1 cellular context compared by ENCODE assay signal in the genomic region with DNA sequence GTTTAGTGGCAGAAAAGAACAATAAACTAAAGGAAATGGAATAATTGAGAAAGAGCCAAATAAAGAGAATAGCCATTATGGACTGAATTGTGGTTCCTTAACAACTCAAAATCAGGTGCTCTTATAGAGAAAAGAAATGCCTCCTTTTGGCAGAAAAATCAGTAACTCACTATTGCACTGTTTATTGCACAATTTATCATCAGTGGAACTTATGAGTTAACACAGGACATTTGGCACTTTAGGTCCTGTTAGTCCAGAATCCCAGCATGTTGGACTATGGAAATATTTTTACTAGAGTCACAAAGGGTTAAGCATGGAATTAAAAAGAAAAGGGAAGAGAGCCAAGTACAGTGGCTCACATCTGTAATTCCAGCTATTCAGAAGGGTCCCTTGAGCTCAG.
TF ChIP-seq lines count a peak whose summit lies in the region.

No MANE protein-coding gene starts in this region.

TF ChIP-seq in GM23338, 12 proteins besides CTCF, POLR2A, EP300 and RAD21 (continued from another document):
- TF ChIP-seq, protein P1, sequence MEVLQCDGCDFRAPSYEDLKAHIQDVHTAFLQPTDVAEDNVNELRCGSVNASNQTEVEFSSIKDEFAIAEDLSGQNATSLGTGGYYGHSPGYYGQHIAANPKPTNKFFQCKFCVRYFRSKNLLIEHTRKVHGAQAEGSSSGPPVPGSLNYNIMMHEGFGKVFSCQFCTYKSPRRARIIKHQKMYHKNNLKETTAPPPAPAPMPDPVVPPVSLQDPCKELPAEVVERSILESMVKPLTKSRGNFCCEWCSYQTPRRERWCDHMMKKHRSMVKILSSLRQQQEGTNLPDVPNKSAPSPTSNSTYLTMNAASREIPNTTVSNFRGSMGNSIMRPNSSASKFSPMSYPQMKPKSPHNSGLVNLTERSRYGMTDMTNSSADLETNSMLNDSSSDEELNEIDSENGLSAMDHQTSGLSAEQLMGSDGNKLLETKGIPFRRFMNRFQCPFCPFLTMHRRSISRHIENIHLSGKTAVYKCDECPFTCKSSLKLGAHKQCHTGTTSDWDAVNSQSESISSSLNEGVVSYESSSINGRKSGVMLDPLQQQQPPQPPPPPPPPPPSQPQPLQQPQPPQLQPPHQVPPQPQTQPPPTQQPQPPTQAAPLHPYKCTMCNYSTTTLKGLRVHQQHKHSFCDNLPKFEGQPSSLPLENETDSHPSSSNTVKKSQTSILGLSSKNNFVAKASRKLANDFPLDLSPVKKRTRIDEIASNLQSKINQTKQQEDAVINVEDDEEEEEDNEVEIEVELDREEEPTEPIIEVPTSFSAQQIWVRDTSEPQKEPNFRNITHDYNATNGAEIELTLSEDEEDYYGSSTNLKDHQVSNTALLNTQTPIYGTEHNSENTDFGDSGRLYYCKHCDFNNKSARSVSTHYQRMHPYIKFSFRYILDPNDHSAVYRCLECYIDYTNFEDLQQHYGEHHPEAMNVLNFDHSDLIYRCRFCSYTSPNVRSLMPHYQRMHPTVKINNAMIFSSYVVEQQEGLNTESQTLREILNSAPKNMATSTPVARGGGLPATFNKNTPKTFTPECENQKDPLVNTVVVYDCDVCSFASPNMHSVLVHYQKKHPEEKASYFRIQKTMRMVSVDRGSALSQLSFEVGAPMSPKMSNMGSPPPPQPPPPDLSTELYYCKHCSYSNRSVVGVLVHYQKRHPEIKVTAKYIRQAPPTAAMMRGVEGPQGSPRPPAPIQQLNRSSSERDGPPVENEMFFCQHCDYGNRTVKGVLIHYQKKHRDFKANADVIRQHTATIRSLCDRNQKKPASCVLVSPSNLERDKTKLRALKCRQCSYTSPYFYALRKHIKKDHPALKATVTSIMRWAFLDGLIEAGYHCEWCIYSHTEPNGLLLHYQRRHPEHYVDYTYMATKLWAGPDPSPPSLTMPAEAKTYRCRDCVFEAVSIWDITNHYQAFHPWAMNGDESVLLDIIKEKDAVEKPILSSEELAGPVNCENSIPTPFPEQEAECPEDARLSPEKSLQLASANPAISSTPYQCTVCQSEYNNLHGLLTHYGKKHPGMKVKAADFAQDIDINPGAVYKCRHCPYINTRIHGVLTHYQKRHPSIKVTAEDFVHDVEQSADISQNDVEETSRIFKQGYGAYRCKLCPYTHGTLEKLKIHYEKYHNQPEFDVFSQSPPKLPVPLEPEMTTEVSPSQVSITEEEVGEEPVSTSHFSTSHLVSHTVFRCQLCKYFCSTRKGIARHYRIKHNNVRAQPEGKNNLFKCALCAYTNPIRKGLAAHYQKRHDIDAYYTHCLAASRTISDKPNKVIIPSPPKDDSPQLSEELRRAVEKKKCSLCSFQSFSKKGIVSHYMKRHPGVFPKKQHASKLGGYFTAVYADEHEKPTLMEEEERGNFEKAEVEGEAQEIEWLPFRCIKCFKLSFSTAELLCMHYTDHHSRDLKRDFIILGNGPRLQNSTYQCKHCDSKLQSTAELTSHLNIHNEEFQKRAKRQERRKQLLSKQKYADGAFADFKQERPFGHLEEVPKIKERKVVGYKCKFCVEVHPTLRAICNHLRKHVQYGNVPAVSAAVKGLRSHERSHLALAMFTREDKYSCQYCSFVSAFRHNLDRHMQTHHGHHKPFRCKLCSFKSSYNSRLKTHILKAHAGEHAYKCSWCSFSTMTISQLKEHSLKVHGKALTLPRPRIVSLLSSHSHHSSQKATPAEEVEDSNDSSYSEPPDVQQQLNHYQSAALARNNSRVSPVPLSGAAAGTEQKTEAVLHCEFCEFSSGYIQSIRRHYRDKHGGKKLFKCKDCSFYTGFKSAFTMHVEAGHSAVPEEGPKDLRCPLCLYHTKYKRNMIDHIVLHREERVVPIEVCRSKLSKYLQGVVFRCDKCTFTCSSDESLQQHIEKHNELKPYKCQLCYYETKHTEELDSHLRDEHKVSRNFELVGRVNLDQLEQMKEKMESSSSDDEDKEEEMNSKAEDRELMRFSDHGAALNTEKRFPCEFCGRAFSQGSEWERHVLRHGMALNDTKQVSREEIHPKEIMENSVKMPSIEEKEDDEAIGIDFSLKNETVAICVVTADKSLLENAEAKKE (CRISPR knock-in tag; IDR thresholded peaks at IDR 0.05): no peak
- TF ChIP-seq POLR2AphosphoS5 (IDR thresholded peaks at IDR 0.05; ENCODE audit: low read depth) (no peak), EZH2 (IDR thresholded peaks at IDR 0.05; ENCODE audit: low read depth, unreplicated experiment) (no peak), ZNF114 (CRISPR knock-in tag; IDR thresholded peaks at IDR 0.05) (no peak), JUNB (IDR thresholded peaks at IDR 0.05; ENCODE audit: unreplicated experiment) (no peak), NANOG (IDR thresholded peaks at IDR 0.05; ENCODE audit: borderline replicate concordance) (no peak), ETS1 (IDR thresholded peaks at IDR 0.05) (no peak), CREB1 (CRISPR knock-in tag; IDR thresholded peaks at IDR 0.05; ENCODE audit: low read depth) (no peak), STAT1 (IDR thresholded peaks at IDR 0.05; ENCODE audit: unreplicated experiment) (no peak)
